Comparison of ENCODE assay signal across 8 cellular contexts in the genomic region with DNA sequence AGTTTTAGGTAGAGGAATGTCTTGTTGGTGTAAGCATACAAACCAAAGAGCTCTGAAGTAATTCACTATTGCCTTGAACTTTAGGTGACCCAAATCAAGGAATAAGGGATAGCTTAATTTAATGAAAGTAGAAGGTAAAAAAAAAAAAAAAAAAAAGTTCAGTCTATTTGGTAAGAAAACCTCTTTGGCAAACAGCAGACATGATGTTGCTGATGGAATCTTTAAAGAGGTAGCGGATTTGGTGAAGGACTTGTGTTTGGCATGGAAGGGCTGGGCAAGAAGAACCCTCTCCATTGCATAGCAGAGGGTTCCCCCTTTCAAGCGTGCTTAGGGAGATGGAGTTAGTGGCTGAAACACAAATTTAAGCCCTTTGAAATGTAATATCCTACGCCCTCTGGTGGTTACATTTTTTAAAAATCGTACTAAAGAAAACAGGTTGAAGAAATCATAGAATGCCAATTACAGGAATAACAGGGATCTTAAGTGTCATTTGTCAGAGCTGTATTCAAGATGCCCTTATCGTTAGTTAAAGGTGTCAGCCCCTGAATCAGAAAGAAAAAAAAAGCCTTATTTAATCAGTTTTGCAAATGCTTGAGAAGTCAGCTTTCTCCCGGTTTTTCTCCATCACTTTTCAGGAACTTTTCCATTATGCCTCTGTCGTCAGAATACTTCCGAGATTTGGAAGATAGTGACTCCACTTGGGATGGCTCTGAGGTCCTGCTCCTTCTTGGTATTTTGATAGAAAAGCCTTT.
DNase-seq lines count a peak whose midpoint lies in the region; ATAC-seq lines count a peak whose summit lies in the region.

No MANE protein-coding gene starts in this region.

- peak; percentile 54 for DNase-seq in SIG-M5 treated with dmso at 0.1 percent for 504 hours (lab: John Stamatoyannopoulos, UW; ENCODE audit: unreplicated experiment)
- DNase-seq in SIG-M5 (lab: John Stamatoyannopoulos, UW) = no peak
- peak; percentile 59 for DNase-seq in NCI-H1694 (lab: John Stamatoyannopoulos, UW)
- DNase-seq in UCSD-AML1 (lab: John Stamatoyannopoulos, UW; ENCODE audit: unreplicated experiment) = peak; percentile 10
- DNase-seq in Right ventricle myocardium superior = no peak
- DNase-seq in renal cortical epithelial cell (ENCODE audit: low read depth) = peak; percentile 64

- ATAC-seq in Right ventricle myocardium superior (ENCODE audit: poor library complexity) (peak; percentile 88), HG02938 (IDR thresholded peaks at IDR 0.05; ENCODE audit: unreplicated experiment) (no peak), GM21381 (IDR thresholded peaks at IDR 0.05; ENCODE audit: unreplicated experiment) (no peak)

- intact Hi-C loops in Right ventricle myocardium superior (cut with DNase I) = loop anchor here (5.0 to 10.0 kb wide), 3 partner anchors 238 to 1028 kb away; partner anchors contain the start of gene KCNJ2

Comparison
In these comparisons a context has a peak if more than half of its experiments do, and no peak if none do; other contexts are left out.
1. DNase-seq: peak in SIG-M5 treated with dmso at 0.1 percent for 504 hours (single experiment), NCI-H1694 (single experiment), UCSD-AML1 (single experiment) and renal cortical epithelial cell (single experiment); none in SIG-M5 (single experiment) and Right ventricle myocardium superior (single experiment).